In the genomic region with DNA sequence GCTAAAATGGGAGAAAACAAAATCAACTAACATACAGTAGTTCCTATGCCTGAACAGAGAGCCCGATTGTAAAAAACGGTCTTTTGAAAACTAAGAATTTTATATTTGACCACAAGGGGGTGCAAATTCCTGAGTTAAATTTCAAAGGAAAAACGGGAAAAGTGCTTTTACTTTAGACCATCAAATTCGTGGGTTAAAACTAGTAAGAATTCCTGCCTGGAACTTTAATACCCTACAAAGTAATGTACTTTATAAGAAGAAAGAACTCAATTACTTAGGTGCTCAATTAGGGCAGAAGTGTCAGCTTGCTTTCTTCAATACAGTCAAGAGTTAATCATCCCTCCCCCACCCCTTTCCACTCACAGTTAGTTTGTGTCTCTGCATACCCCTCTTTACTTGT, we compare ENCODE assay signal across 8 cellular contexts.
DNase-seq lines count a peak whose midpoint lies in the region; ATAC-seq and TF ChIP-seq lines count a peak whose summit lies in the region.

No MANE protein-coding gene starts in this region.

- intact Hi-C loops in colonic mucosa (cut with DNase I), result loop anchor here (5.0 kb wide), 1 partner anchor 442 kb away; no protein-coding TSS in a partner anchor

- H3K9ac ChIP-seq in colonic mucosa (ENCODE audit: low read depth in 2 of 2, low read length in 2 of 2), result peak overlapping the region in 1 of 2 donors; percentile 12

- H3K36me3 Mint-ChIP-seq in stimulated activated naive CD8-positive, alpha-beta T cell treated with anti-CD3 and anti-CD28 coated beads, Interleukin-15, Interleukin-2, amounts not matched to agents 100 ng/mL and 50 ng/mL, for 24 hours (ENCODE audit: low read depth), result peaks cover 22% of the 10 kb centered on the region
- peaks cover 16% of the 10 kb centered on the region for H3K36me3 Mint-ChIP-seq in natural killer cell treated with Interleukin-12 subunit alpha and Interleukin-12 subunit beta and Interleukin-15 and Interleukin-18, amount 100 ng/mL, for 72 hours

- H3K9me3 ChIP-seq in colonic mucosa, result no peaks in the 10 kb centered on the region

- no peaks in the 10 kb centered on the region for H3K27me3 ChIP-seq in colonic mucosa

- TF ChIP-seq CTCF in colonic mucosa (IDR thresholded peaks at IDR 0.05), result peak; percentile 47

- peak overlapping the region; percentile 32 for H3K4me3 Mint-ChIP-seq in stimulated activated naive CD8-positive, alpha-beta T cell treated with anti-CD3 and anti-CD28 coated beads, Interleukin-15, Interleukin-2, amounts not matched to agents 100 ng/mL and 50 ng/mL, for 24 hours
- H3K4me3 Mint-ChIP-seq in stimulated activated naive CD8-positive, alpha-beta T cell treated with anti-CD3 and anti-CD28 coated beads, Interleukin-15, amount 100 ng/mL, for 72 hours, result peak overlapping the region in 1 of 2 donors; percentile 2
- peak overlapping the region; percentile 39 for H3K4me3 Mint-ChIP-seq in natural killer cell treated with Interleukin-12 subunit alpha and Interleukin-12 subunit beta and Interleukin-15 and Interleukin-18, amount 100 ng/mL, for 72 hours

- ATAC-seq in stimulated activated naive CD8-positive, alpha-beta T cell treated with anti-CD3 and anti-CD28 coated beads, Interleukin-15, amount 100 ng/mL, for 72 hours, result no peak
- no peak for ATAC-seq in natural killer cell treated with Interleukin-12 subunit alpha and Interleukin-12 subunit beta and Interleukin-15 and Interleukin-18, amount 100 ng/mL, for 72 hours
- no peak for ATAC-seq in GM19455 (IDR thresholded peaks at IDR 0.05; ENCODE audit: unreplicated experiment)
- ATAC-seq in HG03439 (IDR thresholded peaks at IDR 0.05; ENCODE audit: unreplicated experiment), result no peak

- no peak overlapping the region for H3K27ac Mint-ChIP-seq in stimulated activated naive CD8-positive, alpha-beta T cell treated with anti-CD3 and anti-CD28 coated beads, Interleukin-15, Interleukin-2, amounts not matched to agents 100 ng/mL and 50 ng/mL, for 24 hours
- no peak overlapping the region for H3K27ac Mint-ChIP-seq in stimulated activated naive CD8-positive, alpha-beta T cell treated with anti-CD3 and anti-CD28 coated beads, Interleukin-15, amount 100 ng/mL, for 72 hours
- peak overlapping the region; percentile 11 to 31 for H3K27ac Mint-ChIP-seq in natural killer cell treated with Interleukin-12 subunit alpha and Interleukin-12 subunit beta and Interleukin-15 and Interleukin-18, amount 100 ng/mL, for 72 hours

- H3K4me3 ChIP-seq in colonic mucosa, result no peak overlapping the region

- no peak overlapping the region for H3K27ac ChIP-seq in colonic mucosa

- H3K27me3 Mint-ChIP-seq in stimulated activated naive CD8-positive, alpha-beta T cell treated with anti-CD3 and anti-CD28 coated beads, Interleukin-15, Interleukin-2, amounts not matched to agents 100 ng/mL and 50 ng/mL, for 24 hours, result no peaks in the 10 kb centered on the region
- no peaks in the 10 kb centered on the region for H3K27me3 Mint-ChIP-seq in stimulated activated naive CD8-positive, alpha-beta T cell treated with anti-CD3 and anti-CD28 coated beads, Interleukin-15, amount 100 ng/mL, for 72 hours
- no peaks in the 10 kb centered on the region for H3K27me3 Mint-ChIP-seq in natural killer cell treated with Interleukin-12 subunit alpha and Interleukin-12 subunit beta and Interleukin-15 and Interleukin-18, amount 100 ng/mL, for 72 hours

- no peak for DNase-seq in stimulated activated naive CD8-positive, alpha-beta T cell treated with anti-CD3 and anti-CD28 coated beads, Interleukin-15, amount 100 ng/mL, for 72 hours
- peak; percentile 67 for DNase-seq in NCI-H82 (lab: John Stamatoyannopoulos, UW)
- DNase-seq in colonic mucosa, result no peak
- no peak for DNase-seq in natural killer cell treated with Interleukin-12 subunit alpha and Interleukin-12 subunit beta and Interleukin-15 and Interleukin-18, amount 100 ng/mL, for 72 hours (ENCODE audit: low spot score)
- no peak for DNase-seq in activated CD4-positive, alpha-beta T cell treated with anti-CD3 and anti-CD28 coated beads, Interleukin-2, amount 50 U/mL, for 48 hours

- H3K36me3 ChIP-seq in colonic mucosa, result no peaks in the 10 kb centered on the region

- H3K4me1 ChIP-seq in colonic mucosa, result no peaks in the 10 kb centered on the region

- peaks cover 48% of the 10 kb centered on the region for H3K4me1 Mint-ChIP-seq in stimulated activated naive CD8-positive, alpha-beta T cell treated with anti-CD3 and anti-CD28 coated beads, Interleukin-15, Interleukin-2, amounts not matched to agents 100 ng/mL and 50 ng/mL, for 24 hours (ENCODE audit: low read depth)
- H3K4me1 Mint-ChIP-seq in stimulated activated naive CD8-positive, alpha-beta T cell treated with anti-CD3 and anti-CD28 coated beads, Interleukin-15, amount 100 ng/mL, for 72 hours, result peaks cover 12% of the 10 kb centered on the region
- peaks cover 17 to 22% of the 10 kb centered on the region in 2 donors for H3K4me1 Mint-ChIP-seq in natural killer cell treated with Interleukin-12 subunit alpha and Interleukin-12 subunit beta and Interleukin-15 and Interleukin-18, amount 100 ng/mL, for 72 hours (ENCODE audit: low read depth in 2 of 2)

- H3K9me3 Mint-ChIP-seq in stimulated activated naive CD8-positive, alpha-beta T cell treated with anti-CD3 and anti-CD28 coated beads, Interleukin-15, Interleukin-2, amounts not matched to agents 100 ng/mL and 50 ng/mL, for 24 hours, result no peaks in the 10 kb centered on the region
- H3K9me3 Mint-ChIP-seq in stimulated activated naive CD8-positive, alpha-beta T cell treated with anti-CD3 and anti-CD28 coated beads, Interleukin-15, amount 100 ng/mL, for 72 hours, result no peaks in the 10 kb centered on the region
- no peaks in the 10 kb centered on the region for H3K9me3 Mint-ChIP-seq in natural killer cell treated with Interleukin-12 subunit alpha and Interleukin-12 subunit beta and Interleukin-15 and Interleukin-18, amount 100 ng/mL, for 72 hours

Comparison
In these comparisons a context has a peak if more than half of its experiments do, and no peak if none do; other contexts are left out.
1. H3K27ac Mint-ChIP-seq: peak in natural killer cell treated with Interleukin-12 subunit alpha and Interleukin-12 subunit beta and Interleukin-15 and Interleukin-18, amount 100 ng/mL, for 72 hours (2 of 2); none in stimulated activated naive CD8-positive, alpha-beta T cell treated with anti-CD3 and anti-CD28 coated beads, Interleukin-15, Interleukin-2, amounts not matched to agents 100 ng/mL and 50 ng/mL, for 24 hours (single experiment) and stimulated activated naive CD8-positive, alpha-beta T cell treated with anti-CD3 and anti-CD28 coated beads, Interleukin-15, amount 100 ng/mL, for 72 hours (0 of 2).